ENCODE assay signal across 1 cellular context in the genomic region with DNA sequence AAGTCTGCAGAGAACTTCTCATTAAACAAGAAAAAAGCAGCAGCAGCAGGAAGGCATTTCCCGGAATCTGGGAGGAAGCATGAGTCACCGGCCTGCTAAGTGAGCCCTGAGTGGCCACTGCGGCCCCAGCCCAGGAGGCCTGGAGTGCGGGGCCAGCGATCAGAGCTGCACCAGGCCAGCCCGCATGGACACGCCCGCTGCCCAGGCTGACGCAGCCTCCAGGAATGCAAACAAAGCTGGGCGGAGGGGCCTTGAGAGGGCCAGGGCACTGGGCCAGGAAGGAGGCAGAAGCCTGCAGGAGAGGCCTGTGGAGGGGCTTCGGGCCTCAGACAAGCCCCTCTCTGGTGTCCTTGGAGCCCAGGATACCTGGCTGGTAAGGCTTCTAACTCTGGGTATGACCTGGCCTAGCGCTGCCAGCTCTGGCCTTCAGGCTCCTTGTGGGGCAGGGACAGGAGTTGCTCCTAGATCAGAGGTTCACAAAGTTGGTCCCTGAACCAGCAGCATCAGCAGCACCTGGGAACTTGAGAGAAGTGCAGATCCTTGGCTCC.
TF ChIP-seq lines count a peak whose summit lies in the region.

No MANE protein-coding gene starts in this region.

TF ChIP-seq in HepG2, 621 proteins besides CTCF, POLR2A, EP300 and RAD21 (continued from another document and continues in another):
- TF ChIP-seq, protein P1, sequence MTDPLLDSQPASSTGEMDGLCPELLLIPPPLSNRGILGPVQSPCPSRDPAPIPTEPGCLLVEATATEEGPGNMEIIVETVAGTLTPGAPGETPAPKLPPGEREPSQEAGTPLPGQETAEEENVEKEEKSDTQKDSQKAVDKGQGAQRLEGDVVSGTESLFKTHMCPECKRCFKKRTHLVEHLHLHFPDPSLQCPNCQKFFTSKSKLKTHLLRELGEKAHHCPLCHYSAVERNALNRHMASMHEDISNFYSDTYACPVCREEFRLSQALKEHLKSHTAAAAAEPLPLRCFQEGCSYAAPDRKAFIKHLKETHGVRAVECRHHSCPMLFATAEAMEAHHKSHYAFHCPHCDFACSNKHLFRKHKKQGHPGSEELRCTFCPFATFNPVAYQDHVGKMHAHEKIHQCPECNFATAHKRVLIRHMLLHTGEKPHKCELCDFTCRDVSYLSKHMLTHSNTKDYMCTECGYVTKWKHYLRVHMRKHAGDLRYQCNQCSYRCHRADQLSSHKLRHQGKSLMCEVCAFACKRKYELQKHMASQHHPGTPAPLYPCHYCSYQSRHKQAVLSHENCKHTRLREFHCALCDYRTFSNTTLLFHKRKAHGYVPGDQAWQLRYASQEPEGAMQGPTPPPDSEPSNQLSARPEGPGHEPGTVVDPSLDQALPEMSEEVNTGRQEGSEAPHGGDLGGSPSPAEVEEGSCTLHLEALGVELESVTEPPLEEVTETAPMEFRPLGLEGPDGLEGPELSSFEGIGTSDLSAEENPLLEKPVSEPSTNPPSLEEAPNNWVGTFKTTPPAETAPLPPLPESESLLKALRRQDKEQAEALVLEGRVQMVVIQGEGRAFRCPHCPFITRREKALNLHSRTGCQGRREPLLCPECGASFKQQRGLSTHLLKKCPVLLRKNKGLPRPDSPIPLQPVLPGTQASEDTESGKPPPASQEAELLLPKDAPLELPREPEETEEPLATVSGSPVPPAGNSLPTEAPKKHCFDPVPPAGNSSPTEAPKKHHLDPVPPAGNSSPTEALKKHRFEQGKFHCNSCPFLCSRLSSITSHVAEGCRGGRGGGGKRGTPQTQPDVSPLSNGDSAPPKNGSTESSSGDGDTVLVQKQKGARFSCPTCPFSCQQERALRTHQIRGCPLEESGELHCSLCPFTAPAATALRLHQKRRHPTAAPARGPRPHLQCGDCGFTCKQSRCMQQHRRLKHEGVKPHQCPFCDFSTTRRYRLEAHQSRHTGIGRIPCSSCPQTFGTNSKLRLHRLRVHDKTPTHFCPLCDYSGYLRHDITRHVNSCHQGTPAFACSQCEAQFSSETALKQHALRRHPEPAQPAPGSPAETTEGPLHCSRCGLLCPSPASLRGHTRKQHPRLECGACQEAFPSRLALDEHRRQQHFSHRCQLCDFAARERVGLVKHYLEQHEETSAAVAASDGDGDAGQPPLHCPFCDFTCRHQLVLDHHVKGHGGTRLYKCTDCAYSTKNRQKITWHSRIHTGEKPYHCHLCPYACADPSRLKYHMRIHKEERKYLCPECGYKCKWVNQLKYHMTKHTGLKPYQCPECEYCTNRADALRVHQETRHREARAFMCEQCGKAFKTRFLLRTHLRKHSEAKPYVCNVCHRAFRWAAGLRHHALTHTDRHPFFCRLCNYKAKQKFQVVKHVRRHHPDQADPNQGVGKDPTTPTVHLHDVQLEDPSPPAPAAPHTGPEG (CRISPR knock-in tag; IDR thresholded peaks at IDR 0.05): 0 out of 2 replicates have a peak, but pooled peaks have one; percentile 59
- TF ChIP-seq MTA1 (CRISPR knock-in tag; IDR thresholded peaks at IDR 0.05; ENCODE audit: borderline replicate concordance): peak; percentile 70; the same call in 1 of the 2 replicates
- no peak for TF ChIP-seq ZNF24 (IDR thresholded peaks at IDR 0.05)
- TF ChIP-seq, protein P2, sequence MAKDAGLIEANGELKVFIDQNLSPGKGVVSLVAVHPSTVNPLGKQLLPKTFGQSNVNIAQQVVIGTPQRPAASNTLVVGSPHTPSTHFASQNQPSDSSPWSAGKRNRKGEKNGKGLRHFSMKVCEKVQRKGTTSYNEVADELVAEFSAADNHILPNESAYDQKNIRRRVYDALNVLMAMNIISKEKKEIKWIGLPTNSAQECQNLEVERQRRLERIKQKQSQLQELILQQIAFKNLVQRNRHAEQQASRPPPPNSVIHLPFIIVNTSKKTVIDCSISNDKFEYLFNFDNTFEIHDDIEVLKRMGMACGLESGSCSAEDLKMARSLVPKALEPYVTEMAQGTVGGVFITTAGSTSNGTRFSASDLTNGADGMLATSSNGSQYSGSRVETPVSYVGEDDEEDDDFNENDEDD (CRISPR knock-in tag; IDR thresholded peaks at IDR 0.05; ENCODE audit: borderline replicate concordance): no peak; the same call in 1 of the 2 replicates
- no peak for TF ChIP-seq STAT5B (CRISPR knock-in tag; IDR thresholded peaks at IDR 0.05)
- TF ChIP-seq GABPA (IDR thresholded peaks at IDR 0.05; ENCODE audit: low read depth, low read length): no peak
- TF ChIP-seq GABPA (CRISPR knock-in tag; IDR thresholded peaks at IDR 0.05; ENCODE audit: low read depth): 0 out of 2 replicates have a peak, but pooled peaks have one; percentile 41
- TF ChIP-seq, protein P3, sequence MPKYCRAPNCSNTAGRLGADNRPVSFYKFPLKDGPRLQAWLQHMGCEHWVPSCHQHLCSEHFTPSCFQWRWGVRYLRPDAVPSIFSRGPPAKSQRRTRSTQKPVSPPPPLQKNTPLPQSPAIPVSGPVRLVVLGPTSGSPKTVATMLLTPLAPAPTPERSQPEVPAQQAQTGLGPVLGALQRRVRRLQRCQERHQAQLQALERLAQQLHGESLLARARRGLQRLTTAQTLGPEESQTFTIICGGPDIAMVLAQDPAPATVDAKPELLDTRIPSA (CRISPR knock-in tag; IDR thresholded peaks at IDR 0.05; ENCODE audit: borderline replicate concordance): no peak
- no peak for TF ChIP-seq ZNF737 (CRISPR knock-in tag; IDR thresholded peaks at IDR 0.05; ENCODE audit: borderline replicate concordance)
- TF ChIP-seq, protein P4, sequence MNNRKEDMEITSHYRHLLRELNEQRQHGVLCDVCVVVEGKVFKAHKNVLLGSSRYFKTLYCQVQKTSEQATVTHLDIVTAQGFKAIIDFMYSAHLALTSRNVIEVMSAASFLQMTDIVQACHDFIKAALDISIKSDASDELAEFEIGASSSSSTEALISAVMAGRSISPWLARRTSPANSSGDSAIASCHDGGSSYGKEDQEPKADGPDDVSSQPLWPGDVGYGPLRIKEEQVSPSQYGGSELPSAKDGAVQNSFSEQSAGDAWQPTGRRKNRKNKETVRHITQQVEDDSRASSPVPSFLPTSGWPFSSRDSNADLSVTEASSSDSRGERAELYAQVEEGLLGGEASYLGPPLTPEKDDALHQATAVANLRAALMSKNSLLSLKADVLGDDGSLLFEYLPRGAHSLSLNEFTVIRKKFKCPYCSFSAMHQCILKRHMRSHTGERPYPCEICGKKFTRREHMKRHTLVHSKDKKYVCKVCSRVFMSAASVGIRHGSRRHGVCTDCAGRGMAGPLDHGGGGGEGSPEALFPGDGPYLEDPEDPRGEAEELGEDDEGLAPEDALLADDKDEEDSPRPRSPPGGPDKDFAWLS (CRISPR knock-in tag; IDR thresholded peaks at IDR 0.05; ENCODE audit: borderline replicate concordance): no peak
- TF ChIP-seq, protein P5, sequence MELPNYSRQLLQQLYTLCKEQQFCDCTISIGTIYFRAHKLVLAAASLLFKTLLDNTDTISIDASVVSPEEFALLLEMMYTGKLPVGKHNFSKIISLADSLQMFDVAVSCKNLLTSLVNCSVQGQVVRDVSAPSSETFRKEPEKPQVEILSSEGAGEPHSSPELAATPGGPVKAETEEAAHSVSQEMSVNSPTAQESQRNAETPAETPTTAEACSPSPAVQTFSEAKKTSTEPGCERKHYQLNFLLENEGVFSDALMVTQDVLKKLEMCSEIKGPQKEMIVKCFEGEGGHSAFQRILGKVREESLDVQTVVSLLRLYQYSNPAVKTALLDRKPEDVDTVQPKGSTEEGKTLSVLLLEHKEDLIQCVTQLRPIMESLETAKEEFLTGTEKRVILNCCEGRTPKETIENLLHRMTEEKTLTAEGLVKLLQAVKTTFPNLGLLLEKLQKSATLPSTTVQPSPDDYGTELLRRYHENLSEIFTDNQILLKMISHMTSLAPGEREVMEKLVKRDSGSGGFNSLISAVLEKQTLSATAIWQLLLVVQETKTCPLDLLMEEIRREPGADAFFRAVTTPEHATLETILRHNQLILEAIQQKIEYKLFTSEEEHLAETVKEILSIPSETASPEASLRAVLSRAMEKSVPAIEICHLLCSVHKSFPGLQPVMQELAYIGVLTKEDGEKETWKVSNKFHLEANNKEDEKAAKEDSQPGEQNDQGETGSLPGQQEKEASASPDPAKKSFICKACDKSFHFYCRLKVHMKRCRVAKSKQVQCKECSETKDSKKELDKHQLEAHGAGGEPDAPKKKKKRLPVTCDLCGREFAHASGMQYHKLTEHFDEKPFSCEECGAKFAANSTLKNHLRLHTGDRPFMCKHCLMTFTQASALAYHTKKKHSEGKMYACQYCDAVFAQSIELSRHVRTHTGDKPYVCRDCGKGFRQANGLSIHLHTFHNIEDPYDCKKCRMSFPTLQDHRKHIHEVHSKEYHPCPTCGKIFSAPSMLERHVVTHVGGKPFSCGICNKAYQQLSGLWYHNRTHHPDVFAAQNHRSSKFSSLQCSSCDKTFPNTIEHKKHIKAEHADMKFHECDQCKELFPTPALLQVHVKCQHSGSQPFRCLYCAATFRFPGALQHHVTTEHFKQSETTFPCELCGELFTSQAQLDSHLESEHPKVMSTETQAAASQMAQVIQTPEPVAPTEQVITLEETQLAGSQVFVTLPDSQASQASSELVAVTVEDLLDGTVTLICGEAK (IDR thresholded peaks at IDR 0.05): no peak
- TF ChIP-seq, protein P5 (CRISPR knock-in tag; IDR thresholded peaks at IDR 0.05): peak; percentile 39; the same call in 1 of the 2 replicates
- no peak for TF ChIP-seq ZNF644 (CRISPR knock-in tag; IDR thresholded peaks at IDR 0.05; ENCODE audit: low read depth)
- no peak for TF ChIP-seq CREM (IDR thresholded peaks at IDR 0.05)
- no peak for TF ChIP-seq CREM (CRISPR knock-in tag; IDR thresholded peaks at IDR 0.05)
- TF ChIP-seq ZNF891 (CRISPR knock-in tag; IDR thresholded peaks at IDR 0.05): no peak; the same call in 1 of the 2 replicates
- no peak for TF ChIP-seq ZNF782 (CRISPR knock-in tag; IDR thresholded peaks at IDR 0.05; ENCODE audit: borderline replicate concordance)
- TF ChIP-seq, protein P6, sequence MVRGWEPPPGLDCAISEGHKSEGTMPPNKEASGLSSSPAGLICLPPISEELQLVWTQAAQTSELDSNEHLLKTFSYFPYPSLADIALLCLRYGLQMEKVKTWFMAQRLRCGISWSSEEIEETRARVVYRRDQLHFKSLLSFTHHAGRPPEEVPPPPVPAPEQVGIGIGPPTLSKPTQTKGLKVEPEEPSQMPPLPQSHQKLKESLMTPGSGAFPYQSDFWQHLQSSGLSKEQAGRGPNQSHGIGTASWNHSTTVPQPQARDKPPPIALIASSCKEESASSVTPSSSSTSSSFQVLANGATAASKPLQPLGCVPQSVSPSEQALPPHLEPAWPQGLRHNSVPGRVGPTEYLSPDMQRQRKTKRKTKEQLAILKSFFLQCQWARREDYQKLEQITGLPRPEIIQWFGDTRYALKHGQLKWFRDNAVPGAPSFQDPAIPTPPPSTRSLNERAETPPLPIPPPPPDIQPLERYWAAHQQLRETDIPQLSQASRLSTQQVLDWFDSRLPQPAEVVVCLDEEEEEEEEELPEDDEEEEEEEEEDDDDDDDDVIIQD (CRISPR knock-in tag; IDR thresholded peaks at IDR 0.05; ENCODE audit: low read depth): peak; percentile 72; the same call in 1 of the 2 replicates
- peak; percentile 68 for TF ChIP-seq ZMAT3 (CRISPR knock-in tag; conservative IDR thresholded peaks at IDR 0.05)
- peak; percentile 65 for TF ChIP-seq NCOA2 (CRISPR knock-in tag; IDR thresholded peaks at IDR 0.05)
- peak; percentile 55; the same call in 1 of the 2 replicates for TF ChIP-seq ZSCAN12 (CRISPR knock-in tag; IDR thresholded peaks at IDR 0.05)
- TF ChIP-seq FLYWCH1 (CRISPR knock-in tag; IDR thresholded peaks at IDR 0.05): no peak
- TF ChIP-seq ZNF367 (CRISPR knock-in tag; IDR thresholded peaks at IDR 0.05; ENCODE audit: borderline replicate concordance): no peak
- peak; percentile 46; the same call in 1 of the 2 replicates for TF ChIP-seq HNF4A (CRISPR knock-in tag; IDR thresholded peaks at IDR 0.05)
- TF ChIP-seq, protein P7, sequence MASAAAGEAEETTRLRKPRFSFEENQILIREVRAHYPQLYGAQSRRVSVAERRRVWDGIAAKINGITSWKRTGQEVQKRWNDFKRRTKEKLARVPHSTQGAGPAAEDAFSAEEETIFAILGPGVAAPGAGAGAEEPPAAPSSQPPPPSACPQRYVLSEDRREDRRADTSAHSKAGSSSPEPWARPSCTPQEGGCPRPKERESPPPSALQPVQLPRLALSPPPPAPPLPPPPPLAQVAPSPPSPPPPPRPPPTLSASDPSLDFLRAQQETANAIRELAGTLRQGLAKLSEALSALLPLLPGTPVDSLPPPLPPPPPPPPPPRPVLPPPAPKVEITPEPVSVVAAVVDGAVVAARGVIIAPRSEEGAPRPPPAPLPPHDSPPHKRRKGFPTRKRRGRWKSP (CRISPR knock-in tag; IDR thresholded peaks at IDR 0.05): 0 out of 2 replicates have a peak, but pooled peaks have one; percentile 55
- TF ChIP-seq, protein P8, sequence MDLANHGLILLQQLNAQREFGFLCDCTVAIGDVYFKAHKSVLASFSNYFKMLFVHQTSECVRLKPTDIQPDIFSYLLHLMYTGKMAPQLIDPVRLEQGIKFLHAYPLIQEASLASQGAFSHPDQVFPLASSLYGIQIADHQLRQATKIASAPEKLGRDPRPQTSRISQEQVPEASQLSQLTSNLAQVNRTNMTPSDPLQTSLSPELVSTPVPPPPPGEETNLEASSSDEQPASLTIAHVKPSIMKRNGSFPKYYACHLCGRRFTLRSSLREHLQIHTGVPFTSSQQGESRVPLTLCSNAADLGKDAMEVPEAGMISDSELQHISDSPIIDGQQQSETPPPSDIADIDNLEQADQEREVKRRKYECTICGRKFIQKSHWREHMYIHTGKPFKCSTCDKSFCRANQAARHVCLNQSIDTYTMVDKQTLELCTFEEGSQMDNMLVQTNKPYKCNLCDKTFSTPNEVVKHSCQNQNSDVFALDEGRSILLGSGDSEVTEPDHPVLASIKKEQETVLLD (CRISPR knock-in tag; IDR thresholded peaks at IDR 0.05; ENCODE audit: low read depth): no peak
